7 cellular contexts compared by ENCODE assay signal in genomic region chr6:28207244-28208179, GRCh38. TPM values are rescaled to one million over a fixed set of nuclear protein-coding genes. Genes with fewer than 3 reads are reported as not detected.
DNase-seq lines count a peak whose midpoint lies in the region; ATAC-seq, FAIRE-seq and TF ChIP-seq lines count a peak whose summit lies in the region.

No MANE protein-coding gene starts in this region.

- ATAC-seq in HG03378 (IDR thresholded peaks at IDR 0.05; ENCODE audit: unreplicated experiment): no peak
- ATAC-seq in GM21447 (IDR thresholded peaks at IDR 0.05; ENCODE audit: unreplicated experiment): no peak

- no peaks in the 10 kb centered on the region for H3K9me3 ChIP-seq in endothelial cell of umbilical vein (replicated peaks; ENCODE audit: control insufficient read depth, insufficient read depth, low read length)

- no peak overlapping the region for H3K27ac Mint-ChIP-seq in neural crest cell (ENCODE audit: unreplicated experiment)

- H3K9me3 Mint-ChIP-seq in neural crest cell: no peaks in the 10 kb centered on the region

- no peak for TF ChIP-seq POLR2A in endothelial cell of umbilical vein (IDR thresholded peaks at IDR 0.05; ENCODE audit: low read depth, low read length)

- peak overlapping the region; percentile 33 to 49 (median 33) for H3K4me3 ChIP-seq in endothelial cell of umbilical vein (replicated peaks in 1 of 3; ENCODE audit: insufficient read depth in 1 of 3, low read depth in 1 of 3, low read length in 3 of 3)

- POLR2A ChIA-PET in endothelial cell of umbilical vein (lab: Charles Lee): interaction anchor here (1.5 kb wide), 1 partner anchor 66 kb away, joined by 4 read pairs; the partner anchor contains the start of gene ZKSCAN8

- peak; percentile 79 for FAIRE-seq in GM19239 (lab: Jason Lieb, UNC)
- peak; percentile 61 for FAIRE-seq in endothelial cell of umbilical vein (lab: Jason Lieb, UNC)

- H4K20me1 ChIP-seq in endothelial cell of umbilical vein (replicated peaks; ENCODE audit: control insufficient read depth, extremely low read depth, insufficient read depth, low read length): no peaks in the 10 kb centered on the region

- DNase-seq in GM19239 (ENCODE audit: insufficient read length, low spot score) (peak; percentile 17), NCI-H748 (lab: John Stamatoyannopoulos, UW; ENCODE audit: unreplicated experiment) (peak; percentile 62), endothelial cell of umbilical vein (ENCODE audit: low read depth, low spot score) (peak; percentile 49), neural crest cell (ENCODE audit: low read depth, low spot score) (peak; percentile 30), NCI-H2081 (lab: John Stamatoyannopoulos, UW) (no peak)

- no peak overlapping the region for H3K27ac ChIP-seq in endothelial cell of umbilical vein (ENCODE audit: insufficient read depth, low read depth, low read length)

- peaks cover 21% of the 10 kb centered on the region for H3K4me1 ChIP-seq in endothelial cell of umbilical vein (ENCODE audit: control insufficient read depth, extremely low read depth, insufficient read depth, low read length)

- H3K27me3 Mint-ChIP-seq in neural crest cell (ENCODE audit: low read depth): peaks cover 96% of the 10 kb centered on the region

- peak overlapping the region; percentile 96 for H3K4me2 ChIP-seq in endothelial cell of umbilical vein (ENCODE audit: insufficient read depth, low read length)

- no TSS peak for BruUV-seq in endothelial cell of umbilical vein (replicated peaks; lab: Mats Ljungman, UMichigan)

- H3K9me1 ChIP-seq in endothelial cell of umbilical vein (replicated peaks; ENCODE audit: control insufficient read depth, extremely low read depth, insufficient read depth, low read length): no peaks in the 10 kb centered on the region

- CTCF ChIA-PET in endothelial cell of umbilical vein (lab: Charles Lee): interaction anchor here (0.9 to 1.6 kb wide), 5 partner anchors 11 to 67 kb away, joined by 3 to 4 read pairs (median 3); partner anchors contain the start of gene ZKSCAN8

- TF ChIP-seq CTCF in endothelial cell of umbilical vein (IDR thresholded peaks at IDR 0.05; ENCODE audit: extremely low read depth in 1 of 2, insufficient read depth in 1 of 2, low read depth in 1 of 2, low read length in 2 of 2) (no peak), neural crest cell (conservative IDR thresholded peaks at IDR 0.05) (no peak)

- peaks cover 17% of the 10 kb centered on the region for H3K4me1 Mint-ChIP-seq in neural crest cell

- peak overlapping the region; percentile 83 for H3K4me3 Mint-ChIP-seq in neural crest cell

- H3K36me3 Mint-ChIP-seq in neural crest cell (ENCODE audit: low read depth): peaks cover 5% of the 10 kb centered on the region

- peak overlapping the region; percentile 61 for H2AFZ ChIP-seq in endothelial cell of umbilical vein (ENCODE audit: low read depth, low read length)

- no peak overlapping the region for H3K9ac ChIP-seq in endothelial cell of umbilical vein (replicated peaks; ENCODE audit: extremely low read depth, insufficient read depth, low read length)

- no peaks in the 10 kb centered on the region for H3K79me2 ChIP-seq in endothelial cell of umbilical vein (ENCODE audit: control insufficient read depth, insufficient read depth, low read length)

- intact Hi-C loops in endothelial cell of umbilical vein (cut with micrococcal nuclease): loop anchor here (1.0 kb wide), 1 partner anchor 66 kb away; the partner anchor contains the start of gene ZKSCAN8

- dilution Hi-C loops in endothelial cell of umbilical vein (cut with MboI; ENCODE audit: extremely low pct_ligation_motif_present, low sequenced_read_pairs): no loop called here

- H3K27me3 ChIP-seq in endothelial cell of umbilical vein (ENCODE audit: control insufficient read depth in 2 of 2, insufficient read depth in 2 of 2, low read length in 2 of 2): peaks cover 39 to 82% of the 10 kb centered on the region in 2 experiments

- no peaks in the 10 kb centered on the region for H3K36me3 ChIP-seq in endothelial cell of umbilical vein (ENCODE audit: control insufficient read depth in 2 of 2, extremely low read depth in 1 of 2, insufficient read depth in 2 of 2, low read length in 2 of 2)

TF ChIP-seq in endothelial cell of umbilical vein, 7 proteins besides CTCF, POLR2A, EP300 and RAD21:
- TF ChIP-seq GATA2 (IDR thresholded peaks at IDR 0.05; ENCODE audit: insufficient read depth, insufficient read length, low read depth, low read length): no peak
- TF ChIP-seq EZH2 (IDR thresholded peaks at IDR 0.05; ENCODE audit: borderline replicate concordance, low read depth, low read length, severe bottlenecking): peak; percentile 87
- TF ChIP-seq JUN (IDR thresholded peaks at IDR 0.05; ENCODE audit: borderline replicate concordance, insufficient read depth, insufficient read length, low read depth): no peak

RNA-seq across cellular contexts. Expression of gene ZSCAN9, which starts 17.6 kb away (rescaled TPM):
- total RNA-seq in endothelial cell of umbilical vein (18.0 and 18.6 TPM in 2 replicates), neural crest cell (30.3 and 31.4 TPM in 2 replicates)
- polyA plus RNA-seq in endothelial cell of umbilical vein: 10.5 and 11.7 TPM in 2 replicates
- polyA plus RNA-seq in endothelial cell of umbilical vein (2011; cell fraction: cytosol; rRNA removed): 11.5 and 13.2 TPM in 2 replicates
- 30.0 and 36.8 TPM in 2 replicates for polyA plus RNA-seq in endothelial cell of umbilical vein (2011; cell fraction: nucleus; rRNA removed)
- 10.9 and 12.6 TPM in 2 replicates for polyA plus RNA-seq in endothelial cell of umbilical vein (2012)
- polyA minus RNA-seq in endothelial cell of umbilical vein: 19.1 and 19.7 TPM in 2 replicates
- 6.1 TPM for polyA minus RNA-seq in endothelial cell of umbilical vein (2011; cell fraction: cytosol; rRNA and poly(A)+ RNA removed)
- polyA minus RNA-seq in endothelial cell of umbilical vein (2011; cell fraction: nucleus; rRNA and poly(A)+ RNA removed): 26.8 and 32.7 TPM in 2 replicates

RNA-seq across cellular contexts. Expression of gene ZKSCAN4, which starts 44.6 kb away (rescaled TPM):
- total RNA-seq in endothelial cell of umbilical vein (3.6 and 4.1 TPM in 2 replicates), neural crest cell (7.9 and 8.1 TPM in 2 replicates)
- polyA plus RNA-seq in endothelial cell of umbilical vein: 1.0 and 1.3 TPM in 2 replicates
- polyA plus RNA-seq in endothelial cell of umbilical vein (2011; cell fraction: cytosol; rRNA removed): 1.8 and 2.0 TPM in 2 replicates
- 2.2 and 2.4 TPM in 2 replicates for polyA plus RNA-seq in endothelial cell of umbilical vein (2011; cell fraction: nucleus; rRNA removed)
- 2.3 and 3.3 TPM in 2 replicates for polyA plus RNA-seq in endothelial cell of umbilical vein (2012)
- polyA minus RNA-seq in endothelial cell of umbilical vein: 1.8 and 2.1 TPM in 2 replicates
- polyA minus RNA-seq in endothelial cell of umbilical vein (2011; cell fraction: cytosol; rRNA and poly(A)+ RNA removed): 2.9 TPM
- 1.6 TPM in 2 replicates for polyA minus RNA-seq in endothelial cell of umbilical vein (2011; cell fraction: nucleus; rRNA and poly(A)+ RNA removed)

RNA-seq across cellular contexts. Expression of gene NKAPL, which starts 51.6 kb away (rescaled TPM):
- 1.1 and 1.6 TPM in 2 replicates for total RNA-seq in endothelial cell of umbilical vein
- polyA plus RNA-seq in endothelial cell of umbilical vein: 0.53 and 0.72 TPM in 2 replicates
- 0.75 and 0.78 TPM in 2 replicates for polyA plus RNA-seq in endothelial cell of umbilical vein (2011; cell fraction: cytosol; rRNA removed)
- 0.24 and 0.29 TPM in 2 replicates for polyA plus RNA-seq in endothelial cell of umbilical vein (2011; cell fraction: nucleus; rRNA removed)
- 0.61 and 1.2 TPM in 2 replicates for polyA plus RNA-seq in endothelial cell of umbilical vein (2012)
- polyA minus RNA-seq in endothelial cell of umbilical vein: 0.17 and 0.96 TPM in 2 replicates
- polyA minus RNA-seq in endothelial cell of umbilical vein (2011; cell fraction: cytosol; rRNA and poly(A)+ RNA removed): not detected
- 0.43 and 0.53 TPM in 2 replicates for polyA minus RNA-seq in endothelial cell of umbilical vein (2011; cell fraction: nucleus; rRNA and poly(A)+ RNA removed)
- total RNA-seq in neural crest cell: not detected in 2 replicates

RNA-seq across cellular contexts. Expression of gene ZSCAN26, which starts 59.4 kb away (rescaled TPM):
- total RNA-seq in endothelial cell of umbilical vein (12.7 and 14.1 TPM in 2 replicates), neural crest cell (15.0 and 19.8 TPM in 2 replicates)
- 11.2 and 12.8 TPM in 2 replicates for polyA plus RNA-seq in endothelial cell of umbilical vein
- polyA plus RNA-seq in endothelial cell of umbilical vein (2011; cell fraction: cytosol; rRNA removed): 14.4 and 15.3 TPM in 2 replicates
- polyA plus RNA-seq in endothelial cell of umbilical vein (2011; cell fraction: nucleus; rRNA removed): 57.4 and 65.5 TPM in 2 replicates
- polyA plus RNA-seq in endothelial cell of umbilical vein (2012): 9.8 and 10.3 TPM in 2 replicates
- polyA minus RNA-seq in endothelial cell of umbilical vein: 19.4 and 21.0 TPM in 2 replicates
- polyA minus RNA-seq in endothelial cell of umbilical vein (2011; cell fraction: cytosol; rRNA and poly(A)+ RNA removed): 3.5 TPM
- 23.6 and 27.2 TPM in 2 replicates for polyA minus RNA-seq in endothelial cell of umbilical vein (2011; cell fraction: nucleus; rRNA and poly(A)+ RNA removed)

Comparison
In these comparisons a context has a peak if more than half of its experiments do, and no peak if none do; other contexts are left out.
1. DNase-seq: peak in GM19239 (single experiment), NCI-H748 (single experiment), endothelial cell of umbilical vein (single experiment) and neural crest cell (single experiment); none in NCI-H2081 (0 of 2).